ENCODE assay signal across 8 cellular contexts in the genomic region with DNA sequence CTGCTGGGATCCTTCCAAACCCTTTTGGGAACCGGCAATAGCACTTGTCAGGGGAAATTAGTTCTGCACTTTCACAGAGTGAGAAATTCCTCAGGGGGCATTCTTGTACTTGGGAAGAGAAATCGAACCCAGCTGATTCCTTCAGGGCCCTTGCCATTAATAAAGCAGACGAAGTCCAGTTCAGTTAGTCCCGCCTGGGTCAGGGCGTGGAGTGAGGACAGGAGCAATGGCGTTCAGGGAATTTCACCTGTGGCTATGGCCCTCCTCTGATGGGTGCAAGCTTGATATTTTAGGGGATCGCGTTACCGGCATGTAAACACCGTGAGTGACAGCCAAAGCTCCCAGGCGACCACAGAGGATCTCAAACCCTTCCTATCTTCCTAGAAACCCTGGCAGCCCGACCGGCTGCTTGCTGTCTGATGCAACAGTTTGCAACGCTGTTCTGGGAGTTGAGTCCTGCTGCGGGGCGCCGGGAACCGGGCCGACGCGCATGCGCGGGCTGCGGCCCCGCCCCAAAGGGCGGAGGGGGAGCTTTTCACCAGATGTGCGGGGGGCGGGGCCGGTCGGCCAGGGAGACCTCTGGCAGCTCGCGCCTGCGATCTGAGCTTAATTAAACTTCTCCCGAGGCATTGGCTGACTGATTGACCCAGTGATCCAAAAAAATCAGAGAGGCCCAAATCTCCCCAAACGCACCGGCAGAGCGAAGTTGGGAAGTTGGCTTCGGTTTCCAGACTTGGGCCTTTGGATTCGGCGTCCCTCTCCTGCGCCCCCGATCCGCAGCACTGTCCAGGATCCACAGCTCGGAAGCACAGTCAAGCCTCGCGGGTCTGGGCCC. TPM values are rescaled to one million over a fixed set of nuclear protein-coding genes. Genes with fewer than 3 reads are reported as not detected.
DNase-seq lines count a peak whose midpoint lies in the region; ATAC-seq and TF ChIP-seq lines count a peak whose summit lies in the region.

No MANE protein-coding gene starts in this region.

- intact Hi-C loops in activated CD4-positive, alpha-beta memory T cell treated with anti-CD3 and anti-CD28 coated beads for 36 hours (cut with micrococcal nuclease) = loop anchor here (5.0 to 10.0 kb wide), 4 partner anchors 292 to 1774 kb away; partner anchors contain the start of genes ATG13, CRY2 and HARBI1
- intact Hi-C loops in dorsolateral prefrontal cortex (cut with DNase I) = loop anchor here in 1 of 2 donors (1.0 to 10.0 kb wide), 3 partner anchors 104 to 292 kb away; partner anchors contain the start of genes DGKZ and PHF21A
- intact Hi-C loops in lower leg skin (cut with DNase I; ENCODE audit: low total_unique reads) = no loop called here

- TF ChIP-seq POLR2A in lower leg skin (IDR thresholded peaks at IDR 0.05) = no peak

- H3K4me1 Mint-ChIP-seq in activated CD4-positive, alpha-beta memory T cell treated with anti-CD3 and anti-CD28 coated beads for 36 hours (ENCODE audit: low read depth) = peaks cover 24% of the 10 kb centered on the region

- POLR2A ChIA-PET in activated CD4-positive, alpha-beta memory T cell treated with anti-CD3 and anti-CD28 coated beads for 36 hours (lab: Charles Lee) = interaction anchor here (0.6 to 1.6 kb wide), 7 partner anchors 53 to 122 kb away, joined by 3 to 6 read pairs (median 4); no protein-coding TSS in a partner anchor

- peak overlapping the region; percentile 75 for H3K27ac Mint-ChIP-seq in activated CD4-positive, alpha-beta memory T cell treated with anti-CD3 and anti-CD28 coated beads for 36 hours

- H3K36me3 Mint-ChIP-seq in activated CD4-positive, alpha-beta memory T cell treated with anti-CD3 and anti-CD28 coated beads for 36 hours = no peaks in the 10 kb centered on the region

- no peaks in the 10 kb centered on the region for H3K27me3 Mint-ChIP-seq in activated CD4-positive, alpha-beta memory T cell treated with anti-CD3 and anti-CD28 coated beads for 36 hours

- peaks cover 0 to 7% (median 0%) of the 10 kb centered on the region in 45 donors for H3K27me3 ChIP-seq in dorsolateral prefrontal cortex

- 0% methylated on average over 45 to 46 of the region's 46 CpGs for WGBS in lower leg skin, 2 donors

- no peaks in the 10 kb centered on the region for H3K9me3 Mint-ChIP-seq in activated CD4-positive, alpha-beta memory T cell treated with anti-CD3 and anti-CD28 coated beads for 36 hours

- peak in 39 of 56 donors; percentile 2 to 64 (median 32) for TF ChIP-seq CTCF in dorsolateral prefrontal cortex (IDR thresholded peaks at IDR 0.05 in 54 of 56, conservative IDR thresholded peaks at IDR 0.05 in 2 of 56; ENCODE audit: low read depth in 1 of 56, partially characterized antibody in 56 of 56)
- TF ChIP-seq CTCF in lower leg skin (IDR thresholded peaks at IDR 0.05) = no peak

- peak overlapping the region in 53 of 59 donors; percentile 8 to 86 (median 65) for H3K27ac ChIP-seq in dorsolateral prefrontal cortex

- H3K4me3 ChIP-seq in dorsolateral prefrontal cortex (peak overlapping the region; percentile 44 to 76 (median 62)), lower leg skin (ENCODE audit: low read depth, poor library complexity, severe bottlenecking) (no peak overlapping the region)

- DNase-seq in C1 segment of cervical spinal cord (lab: John Stamatoyannopoulos, UW) (peak; percentile 8 to 88 (median 66)), NCI-H774 (lab: John Stamatoyannopoulos, UW) (peak; percentile 89), dorsolateral prefrontal cortex (peak; percentile 44 to 91 (median 84)), lower leg skin (ENCODE audit: low spot score in 2 of 2) (peak; percentile 91 to 98)
- DNase-seq in activated CD4-positive, alpha-beta memory T cell treated with anti-CD3 and anti-CD28 coated beads for 36 hours = peak; percentile 93
- peak; percentile 92 for DNase-seq in stimulated activated CD4-positive, alpha-beta T cell treated with anti-CD3 and anti-CD28 coated beads, Interleukin-4, amount 100 ng/mL, for 1 hour

- CTCF ChIA-PET in activated CD4-positive, alpha-beta memory T cell treated with anti-CD3 and anti-CD28 coated beads for 36 hours (lab: Charles Lee) = interaction anchor here (0.7 to 19.7 kb wide), 13 partner anchors 52 to 471 kb away, joined by 3 to 479 read pairs (median 4); partner anchors contain the start of genes ATG13 and DGKZ

- ATAC-seq in GM19372 (IDR thresholded peaks at IDR 0.05; ENCODE audit: low read depth, unreplicated experiment) (peak; percentile 71), HG03565 (IDR thresholded peaks at IDR 0.05; ENCODE audit: unreplicated experiment) (peak; percentile 71)

- peak overlapping the region; percentile 82 for H3K4me3 Mint-ChIP-seq in activated CD4-positive, alpha-beta memory T cell treated with anti-CD3 and anti-CD28 coated beads for 36 hours

RNA-seq across cellular contexts. Expression of gene CREB3L1, which starts 34.3 kb away (rescaled TPM):
- total RNA-seq in activated CD4-positive, alpha-beta memory T cell treated with anti-CD3 and anti-CD28 coated beads for 36 hours = not detected
- total RNA-seq in dorsolateral prefrontal cortex (10 to 100 TPM in 4 of 120 experiments, 1 to 10 TPM in 116; 2.0 to 11.9 (median 4.6) TPM), lower leg skin (1 to 10 TPM in 1 of 4 donors, under 1 TPM in 3; 0.15 to 2.3 (median 0.54) TPM)

Comparison
In these comparisons a context has a peak if more than half of its experiments do, and no peak if none do; other contexts are left out.
1. CTCF ChIP-seq: peak in dorsolateral prefrontal cortex (39 of 56); none in lower leg skin (0 of 3).
2. Peak in every context shown above with its lines, with median percentiles within 50 percentile points of each other: DNase-seq.